ENCODE assay signal across 1 cellular context in the genomic region with DNA sequence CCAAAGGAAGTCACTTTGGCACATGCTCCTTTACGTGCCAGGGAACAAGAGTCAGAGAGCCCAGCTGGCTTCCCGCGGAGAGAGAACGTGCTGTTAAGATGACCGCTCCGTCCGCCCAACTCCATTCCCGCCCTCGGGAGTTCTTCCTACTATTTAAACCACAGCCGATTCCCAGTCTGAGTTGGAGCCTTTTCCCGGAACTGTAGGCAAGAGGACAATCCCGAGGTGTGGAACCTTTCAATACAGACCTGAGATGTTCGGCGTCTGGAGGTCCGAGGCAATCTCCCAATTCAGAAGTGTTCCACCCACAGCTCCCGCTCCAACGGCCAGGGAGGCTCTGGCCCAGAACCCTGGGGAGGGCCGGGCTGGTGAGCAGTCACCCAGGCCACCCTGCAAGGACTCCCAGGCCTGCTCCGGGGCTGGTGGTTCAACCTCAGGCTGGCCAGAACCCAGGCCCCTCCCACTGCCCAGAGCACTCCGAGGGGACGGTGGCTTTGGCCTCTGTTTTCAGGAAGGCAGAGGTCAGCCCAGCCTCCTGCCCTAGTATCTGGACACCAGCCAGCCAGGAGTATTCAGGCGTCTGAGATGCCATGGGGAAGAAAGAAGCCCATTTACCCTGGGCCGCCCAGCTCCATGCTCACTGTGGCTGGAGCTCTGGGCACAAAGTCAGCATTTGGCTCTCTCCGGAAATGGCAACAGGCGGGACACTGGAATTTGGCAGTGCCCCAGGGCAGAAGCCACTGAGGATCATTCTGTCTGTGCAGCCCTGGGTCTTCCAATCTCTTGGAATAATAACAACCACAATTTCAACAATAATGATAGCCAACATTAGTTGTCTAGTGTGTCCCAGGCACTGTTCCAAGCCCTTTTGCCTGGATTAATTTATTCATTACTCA.
TF ChIP-seq lines count a peak whose summit lies in the region.

No MANE protein-coding gene starts in this region.

TF ChIP-seq in endothelial cell of umbilical vein, 7 proteins besides CTCF, POLR2A, EP300 and RAD21:
- TF ChIP-seq JUN (IDR thresholded peaks at IDR 0.05; ENCODE audit: borderline replicate concordance, insufficient read depth, insufficient read length, low read depth) = no peak
- TF ChIP-seq GATA2 (IDR thresholded peaks at IDR 0.05; ENCODE audit: insufficient read depth, insufficient read length, low read depth, low read length) = no peak
- no peak for TF ChIP-seq POLR2AphosphoS5 (IDR thresholded peaks at IDR 0.05; ENCODE audit: insufficient read depth, low read depth, low read length)
- no peak for TF ChIP-seq FOS (IDR thresholded peaks at IDR 0.05; ENCODE audit: borderline replicate concordance, insufficient read depth, low read length)
- TF ChIP-seq, protein P1, sequence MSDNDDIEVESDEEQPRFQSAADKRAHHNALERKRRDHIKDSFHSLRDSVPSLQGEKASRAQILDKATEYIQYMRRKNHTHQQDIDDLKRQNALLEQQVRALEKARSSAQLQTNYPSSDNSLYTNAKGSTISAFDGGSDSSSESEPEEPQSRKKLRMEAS (IDR thresholded peaks at IDR 0.05; ENCODE audit: insufficient read depth, insufficient read length) = no peak
- TF ChIP-seq EZH2 (IDR thresholded peaks at IDR 0.05; ENCODE audit: borderline replicate concordance, low read depth, low read length, severe bottlenecking) = no peak
- TF ChIP-seq MYC (IDR thresholded peaks at IDR 0.05; ENCODE audit: low read depth, low read length) = no peak
